ENCODE assay signal across 25 cellular contexts in genomic region chr2:126568734-126569133, GRCh38.
DNase-seq lines count a peak whose midpoint lies in the region; ATAC-seq, FAIRE-seq and TF ChIP-seq lines count a peak whose summit lies in the region.
"Had no signal": no experiment of that assay in that cellular context is flagged by ENCODE, and none has a peak within 500 bp of the region (broad histone marks: within the 10 kb centered on the region; RNA-seq: fewer than 3 reads in every experiment).

No MANE protein-coding gene starts in this region.

- peak; percentile 38 for ATAC-seq in GM18868 (IDR thresholded peaks at IDR 0.05; ENCODE audit: unreplicated experiment)
- ATAC-seq in HG02610 (IDR thresholded peaks at IDR 0.05; ENCODE audit: unreplicated experiment): peak; percentile 61
- ATAC-seq in HG02885 (IDR thresholded peaks at IDR 0.05; ENCODE audit: poor library complexity, unreplicated experiment): peak; percentile 51
- ATAC-seq: GM12878 had no signal

- TF ChIP-seq CTCF in RWPE1 (conservative IDR thresholded peaks at IDR 0.05; ENCODE audit: low read depth): no peak

- DNase-seq in retina (no peak), RWPE1 (ENCODE audit: low spot score) (no peak), OCI-M2 (lab: John Stamatoyannopoulos, UW; ENCODE audit: unreplicated experiment) (no peak), frontal cortex (ENCODE audit: low spot score in 2 of 2) (no peak)
- DNase-seq: 8988T; ACHN; BE2C; C1 segment of cervical spinal cord; CD4-positive, alpha-beta memory T cell; CD4-positive, CD25-positive, alpha-beta regulatory T cell; CD8-positive, alpha-beta memory T cell; COR-L47; DMS 273 treated with DMSO at 0.1 percent for 48 hours; DMS153; DMS53; DMS79; DND-41; EL; GDM1 had no signal

- CTCF ChIA-PET in RWPE1 (lab: Yijun Ruan, JAX): no interaction called here

- POLR2A ChIA-PET in RWPE1 (lab: Yijun Ruan, JAX; ENCODE audit: low non-redundant PET): no interaction called here

- H3K27ac ChIP-seq in RWPE1: no peak overlapping the region
- H3K27ac ChIP-seq: BLaER1 had no signal

- FAIRE-seq in frontal cortex (lab: Jason Lieb, UNC): no peak
- FAIRE-seq: A204.1, GM12878 had no signal
